1 cellular context compared by ENCODE assay signal in the genomic region with DNA sequence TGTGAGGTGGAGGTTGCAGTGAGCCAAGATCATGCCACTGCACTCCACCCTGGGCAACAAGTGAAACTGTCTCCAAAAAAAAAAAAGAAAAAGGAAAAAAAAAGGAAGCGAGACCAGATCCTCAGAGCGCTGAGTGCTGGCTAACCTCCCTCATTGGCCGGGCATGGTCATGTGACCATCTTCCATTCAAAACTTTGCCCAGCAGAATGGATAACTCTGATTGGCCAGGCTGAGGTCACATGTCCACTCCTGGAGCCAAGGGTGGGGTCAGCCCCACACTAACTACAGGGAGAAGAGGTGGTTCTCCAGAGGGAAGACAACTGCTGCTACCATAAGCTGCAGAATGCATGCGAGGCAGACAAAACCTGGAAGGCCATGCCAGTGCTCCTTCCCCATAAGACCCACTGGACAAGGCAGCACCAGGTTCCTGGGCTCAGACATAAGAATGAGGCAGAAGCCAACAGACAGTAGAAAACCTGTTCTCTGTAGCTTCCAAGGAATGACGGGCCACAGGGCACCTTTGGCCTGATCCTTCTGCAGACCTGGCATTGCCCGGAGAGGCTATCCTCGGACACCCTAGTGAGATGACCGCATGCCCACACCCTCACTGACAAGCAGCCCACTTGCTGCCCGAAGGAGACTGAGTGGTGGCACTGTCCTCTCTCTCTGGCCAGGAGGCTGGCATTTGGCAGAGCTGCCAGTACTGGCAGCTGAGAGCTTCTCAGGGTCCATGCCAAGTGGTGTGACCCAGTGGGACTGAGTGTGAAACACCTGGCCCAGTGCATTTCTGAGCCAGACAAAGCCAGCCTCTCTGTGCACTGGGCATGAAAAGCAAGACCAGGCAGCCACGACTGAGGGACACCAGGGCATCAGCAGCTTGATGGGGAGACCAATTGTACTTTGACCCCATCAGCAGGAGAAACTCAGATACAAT.
TF ChIP-seq lines count a peak whose summit lies in the region.

No MANE protein-coding gene starts in this region.

TF ChIP-seq in SK-N-SH treated with all-trans-retinoic acid at 6 μM for 48 hours, 23 proteins besides CTCF, POLR2A, EP300 and RAD21 (continued from another document):
- TF ChIP-seq, protein P1, sequence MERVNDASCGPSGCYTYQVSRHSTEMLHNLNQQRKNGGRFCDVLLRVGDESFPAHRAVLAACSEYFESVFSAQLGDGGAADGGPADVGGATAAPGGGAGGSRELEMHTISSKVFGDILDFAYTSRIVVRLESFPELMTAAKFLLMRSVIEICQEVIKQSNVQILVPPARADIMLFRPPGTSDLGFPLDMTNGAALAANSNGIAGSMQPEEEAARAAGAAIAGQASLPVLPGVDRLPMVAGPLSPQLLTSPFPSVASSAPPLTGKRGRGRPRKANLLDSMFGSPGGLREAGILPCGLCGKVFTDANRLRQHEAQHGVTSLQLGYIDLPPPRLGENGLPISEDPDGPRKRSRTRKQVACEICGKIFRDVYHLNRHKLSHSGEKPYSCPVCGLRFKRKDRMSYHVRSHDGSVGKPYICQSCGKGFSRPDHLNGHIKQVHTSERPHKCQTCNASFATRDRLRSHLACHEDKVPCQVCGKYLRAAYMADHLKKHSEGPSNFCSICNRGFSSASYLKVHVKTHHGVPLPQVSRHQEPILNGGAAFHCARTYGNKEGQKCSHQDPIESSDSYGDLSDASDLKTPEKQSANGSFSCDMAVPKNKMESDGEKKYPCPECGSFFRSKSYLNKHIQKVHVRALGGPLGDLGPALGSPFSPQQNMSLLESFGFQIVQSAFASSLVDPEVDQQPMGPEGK (CRISPR knock-in tag; IDR thresholded peaks at IDR 0.05; ENCODE audit: borderline replicate concordance): no peak
- no peak for TF ChIP-seq ZNF70 (CRISPR knock-in tag; IDR thresholded peaks at IDR 0.05)
- no peak for TF ChIP-seq ZFP3 (CRISPR knock-in tag; IDR thresholded peaks at IDR 0.05)
- TF ChIP-seq ZNF565 (CRISPR knock-in tag; conservative IDR thresholded peaks at IDR 0.05; ENCODE audit: low read depth): no peak
